In genomic region chr16:23556881-23557778, GRCh38 we compare ENCODE assay signal across 1 cellular context.
TF ChIP-seq lines count a peak whose summit lies in the region.

Gene EARS2, minus strand, starts transcription at chr16:23557350. Its CDS starts 7 bp downstream, at chr16:23557343.
Gene UBFD1, plus strand, starts transcription at chr16:23557727. Its CDS starts 16 bp downstream, at chr16:23557743.

TF ChIP-seq in HepG2, 621 proteins besides CTCF, POLR2A, EP300 and RAD21 (continued from another document and continues in another):
- TF ChIP-seq FUBP1 (CRISPR knock-in tag; IDR thresholded peaks at IDR 0.05; ENCODE audit: borderline replicate concordance) (peak; percentile 95; the same call in 1 of the 2 replicates), ZNF761 (CRISPR knock-in tag; conservative IDR thresholded peaks at IDR 0.05) (0 out of 2 replicates have a peak, but pooled peaks have one; percentile 73), ZNF558 (CRISPR knock-in tag; IDR thresholded peaks at IDR 0.05; ENCODE audit: borderline replicate concordance) (0 out of 2 replicates have a peak, but pooled peaks have one; percentile 1), ZNF124 (CRISPR knock-in tag; IDR thresholded peaks at IDR 0.05) (peak; percentile 92), MIXL1 (CRISPR knock-in tag; IDR thresholded peaks at IDR 0.05) (peak; percentile 92; the same call in 1 of the 2 replicates), ZNF260 (CRISPR knock-in tag; IDR thresholded peaks at IDR 0.05; ENCODE audit: borderline replicate concordance, low read depth) (0 out of 2 replicates have a peak, but pooled peaks have one; percentile 85), MTF1 (CRISPR knock-in tag; IDR thresholded peaks at IDR 0.05) (peak; percentile 77; the same call in 1 of the 2 replicates), CHD2 (IDR thresholded peaks at IDR 0.05; ENCODE audit: low read depth, low read length) (peak; percentile 28; the same call in 1 of the 2 replicates), RBAK (CRISPR knock-in tag; IDR thresholded peaks at IDR 0.05) (no peak; the same call in 1 of the 2 replicates), SRY (CRISPR knock-in tag; IDR thresholded peaks at IDR 0.05) (peak; percentile 78; the same call in 1 of the 2 replicates), ZNF382 (CRISPR knock-in tag; IDR thresholded peaks at IDR 0.05; ENCODE audit: borderline replicate concordance) (no peak), PAF1 (CRISPR knock-in tag; IDR thresholded peaks at IDR 0.05) (no peak), NAIF1 (CRISPR knock-in tag; IDR thresholded peaks at IDR 0.05; ENCODE audit: borderline replicate concordance) (peak; percentile 96), USF2 (IDR thresholded peaks at IDR 0.05; ENCODE audit: low read depth, low read length) (peak; percentile 95), USF2 (CRISPR knock-in tag; IDR thresholded peaks at IDR 0.05; ENCODE audit: borderline replicate concordance) (peak; percentile 97), ZSCAN25 (CRISPR knock-in tag; IDR thresholded peaks at IDR 0.05) (no peak; the same call in none of the 2 replicates), KLF11 (CRISPR knock-in tag; IDR thresholded peaks at IDR 0.05) (peak; percentile 90; the same call in 1 of the 2 replicates), MED1 (CRISPR knock-in tag; IDR thresholded peaks at IDR 0.05) (peak; percentile 85), RBM22 (optimal IDR thresholded peaks at IDR 0.05; ENCODE audit: low read length) (no peak), RXRB (CRISPR knock-in tag; IDR thresholded peaks at IDR 0.05; ENCODE audit: borderline replicate concordance) (peak; percentile 77; the same call in 1 of the 2 replicates), SOX13 (IDR thresholded peaks at IDR 0.05) (no peak), SOX13 (CRISPR knock-in tag; conservative IDR thresholded peaks at IDR 0.05 in 1 of 2, IDR thresholded peaks at IDR 0.05 in 1 of 2) (peak in 1 of 2 experiments; percentile 63; a peak in 2 of 4 replicates), MBD4 (IDR thresholded peaks at IDR 0.05; ENCODE audit: borderline replicate concordance, low read length) (no peak), ZNF619 (CRISPR knock-in tag; IDR thresholded peaks at IDR 0.05) (peak; percentile 99), GFI1 (CRISPR knock-in tag; IDR thresholded peaks at IDR 0.05; ENCODE audit: borderline replicate concordance) (peak; percentile 81), ZNF878 (CRISPR knock-in tag; IDR thresholded peaks at IDR 0.05) (peak; percentile 67; the same call in 1 of the 2 replicates), ZNF768 (CRISPR knock-in tag; IDR thresholded peaks at IDR 0.05) (no peak; the same call in none of the 2 replicates)
- TF ChIP-seq, protein P1, sequence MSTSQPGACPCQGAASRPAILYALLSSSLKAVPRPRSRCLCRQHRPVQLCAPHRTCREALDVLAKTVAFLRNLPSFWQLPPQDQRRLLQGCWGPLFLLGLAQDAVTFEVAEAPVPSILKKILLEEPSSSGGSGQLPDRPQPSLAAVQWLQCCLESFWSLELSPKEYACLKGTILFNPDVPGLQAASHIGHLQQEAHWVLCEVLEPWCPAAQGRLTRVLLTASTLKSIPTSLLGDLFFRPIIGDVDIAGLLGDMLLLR (CRISPR knock-in tag; IDR thresholded peaks at IDR 0.05), result peak; percentile 98
- TF ChIP-seq, protein P2, sequence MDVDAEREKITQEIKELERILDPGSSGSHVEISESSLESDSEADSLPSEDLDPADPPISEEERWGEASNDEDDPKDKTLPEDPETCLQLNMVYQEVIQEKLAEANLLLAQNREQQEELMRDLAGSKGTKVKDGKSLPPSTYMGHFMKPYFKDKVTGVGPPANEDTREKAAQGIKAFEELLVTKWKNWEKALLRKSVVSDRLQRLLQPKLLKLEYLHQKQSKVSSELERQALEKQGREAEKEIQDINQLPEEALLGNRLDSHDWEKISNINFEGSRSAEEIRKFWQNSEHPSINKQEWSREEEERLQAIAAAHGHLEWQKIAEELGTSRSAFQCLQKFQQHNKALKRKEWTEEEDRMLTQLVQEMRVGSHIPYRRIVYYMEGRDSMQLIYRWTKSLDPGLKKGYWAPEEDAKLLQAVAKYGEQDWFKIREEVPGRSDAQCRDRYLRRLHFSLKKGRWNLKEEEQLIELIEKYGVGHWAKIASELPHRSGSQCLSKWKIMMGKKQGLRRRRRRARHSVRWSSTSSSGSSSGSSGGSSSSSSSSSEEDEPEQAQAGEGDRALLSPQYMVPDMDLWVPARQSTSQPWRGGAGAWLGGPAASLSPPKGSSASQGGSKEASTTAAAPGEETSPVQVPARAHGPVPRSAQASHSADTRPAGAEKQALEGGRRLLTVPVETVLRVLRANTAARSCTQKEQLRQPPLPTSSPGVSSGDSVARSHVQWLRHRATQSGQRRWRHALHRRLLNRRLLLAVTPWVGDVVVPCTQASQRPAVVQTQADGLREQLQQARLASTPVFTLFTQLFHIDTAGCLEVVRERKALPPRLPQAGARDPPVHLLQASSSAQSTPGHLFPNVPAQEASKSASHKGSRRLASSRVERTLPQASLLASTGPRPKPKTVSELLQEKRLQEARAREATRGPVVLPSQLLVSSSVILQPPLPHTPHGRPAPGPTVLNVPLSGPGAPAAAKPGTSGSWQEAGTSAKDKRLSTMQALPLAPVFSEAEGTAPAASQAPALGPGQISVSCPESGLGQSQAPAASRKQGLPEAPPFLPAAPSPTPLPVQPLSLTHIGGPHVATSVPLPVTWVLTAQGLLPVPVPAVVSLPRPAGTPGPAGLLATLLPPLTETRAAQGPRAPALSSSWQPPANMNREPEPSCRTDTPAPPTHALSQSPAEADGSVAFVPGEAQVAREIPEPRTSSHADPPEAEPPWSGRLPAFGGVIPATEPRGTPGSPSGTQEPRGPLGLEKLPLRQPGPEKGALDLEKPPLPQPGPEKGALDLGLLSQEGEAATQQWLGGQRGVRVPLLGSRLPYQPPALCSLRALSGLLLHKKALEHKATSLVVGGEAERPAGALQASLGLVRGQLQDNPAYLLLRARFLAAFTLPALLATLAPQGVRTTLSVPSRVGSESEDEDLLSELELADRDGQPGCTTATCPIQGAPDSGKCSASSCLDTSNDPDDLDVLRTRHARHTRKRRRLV (CRISPR knock-in tag; IDR thresholded peaks at IDR 0.05), result peak; percentile 97
- TF ChIP-seq, protein P3, sequence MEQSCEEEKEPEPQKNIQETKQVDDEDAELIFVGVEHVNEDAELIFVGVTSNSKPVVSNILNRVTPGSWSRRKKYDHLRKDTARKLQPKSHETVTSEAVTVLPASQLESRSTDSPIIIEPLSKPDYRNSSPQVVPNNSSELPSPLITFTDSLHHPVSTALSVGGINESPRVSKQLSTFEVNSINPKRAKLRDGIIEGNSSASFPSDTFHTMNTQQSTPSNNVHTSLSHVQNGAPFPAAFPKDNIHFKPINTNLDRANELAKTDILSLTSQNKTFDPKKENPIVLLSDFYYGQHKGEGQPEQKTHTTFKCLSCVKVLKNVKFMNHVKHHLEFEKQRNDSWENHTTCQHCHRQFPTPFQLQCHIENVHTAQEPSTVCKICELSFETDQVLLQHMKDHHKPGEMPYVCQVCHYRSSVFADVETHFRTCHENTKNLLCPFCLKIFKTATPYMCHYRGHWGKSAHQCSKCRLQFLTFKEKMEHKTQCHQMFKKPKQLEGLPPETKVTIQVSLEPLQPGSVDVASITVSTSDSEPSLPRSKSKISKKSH (CRISPR knock-in tag; IDR thresholded peaks at IDR 0.05; ENCODE audit: borderline replicate concordance), result peak; percentile 95; the same call in 1 of the 2 replicates
- TF ChIP-seq, protein P4, sequence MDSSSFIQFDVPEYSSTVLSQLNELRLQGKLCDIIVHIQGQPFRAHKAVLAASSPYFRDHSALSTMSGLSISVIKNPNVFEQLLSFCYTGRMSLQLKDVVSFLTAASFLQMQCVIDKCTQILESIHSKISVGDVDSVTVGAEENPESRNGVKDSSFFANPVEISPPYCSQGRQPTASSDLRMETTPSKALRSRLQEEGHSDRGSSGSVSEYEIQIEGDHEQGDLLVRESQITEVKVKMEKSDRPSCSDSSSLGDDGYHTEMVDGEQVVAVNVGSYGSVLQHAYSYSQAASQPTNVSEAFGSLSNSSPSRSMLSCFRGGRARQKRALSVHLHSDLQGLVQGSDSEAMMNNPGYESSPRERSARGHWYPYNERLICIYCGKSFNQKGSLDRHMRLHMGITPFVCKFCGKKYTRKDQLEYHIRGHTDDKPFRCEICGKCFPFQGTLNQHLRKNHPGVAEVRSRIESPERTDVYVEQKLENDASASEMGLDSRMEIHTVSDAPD (CRISPR knock-in tag; IDR thresholded peaks at IDR 0.05), result 0 out of 2 replicates have a peak, but pooled peaks have one; percentile 22
- TF ChIP-seq, protein P5, sequence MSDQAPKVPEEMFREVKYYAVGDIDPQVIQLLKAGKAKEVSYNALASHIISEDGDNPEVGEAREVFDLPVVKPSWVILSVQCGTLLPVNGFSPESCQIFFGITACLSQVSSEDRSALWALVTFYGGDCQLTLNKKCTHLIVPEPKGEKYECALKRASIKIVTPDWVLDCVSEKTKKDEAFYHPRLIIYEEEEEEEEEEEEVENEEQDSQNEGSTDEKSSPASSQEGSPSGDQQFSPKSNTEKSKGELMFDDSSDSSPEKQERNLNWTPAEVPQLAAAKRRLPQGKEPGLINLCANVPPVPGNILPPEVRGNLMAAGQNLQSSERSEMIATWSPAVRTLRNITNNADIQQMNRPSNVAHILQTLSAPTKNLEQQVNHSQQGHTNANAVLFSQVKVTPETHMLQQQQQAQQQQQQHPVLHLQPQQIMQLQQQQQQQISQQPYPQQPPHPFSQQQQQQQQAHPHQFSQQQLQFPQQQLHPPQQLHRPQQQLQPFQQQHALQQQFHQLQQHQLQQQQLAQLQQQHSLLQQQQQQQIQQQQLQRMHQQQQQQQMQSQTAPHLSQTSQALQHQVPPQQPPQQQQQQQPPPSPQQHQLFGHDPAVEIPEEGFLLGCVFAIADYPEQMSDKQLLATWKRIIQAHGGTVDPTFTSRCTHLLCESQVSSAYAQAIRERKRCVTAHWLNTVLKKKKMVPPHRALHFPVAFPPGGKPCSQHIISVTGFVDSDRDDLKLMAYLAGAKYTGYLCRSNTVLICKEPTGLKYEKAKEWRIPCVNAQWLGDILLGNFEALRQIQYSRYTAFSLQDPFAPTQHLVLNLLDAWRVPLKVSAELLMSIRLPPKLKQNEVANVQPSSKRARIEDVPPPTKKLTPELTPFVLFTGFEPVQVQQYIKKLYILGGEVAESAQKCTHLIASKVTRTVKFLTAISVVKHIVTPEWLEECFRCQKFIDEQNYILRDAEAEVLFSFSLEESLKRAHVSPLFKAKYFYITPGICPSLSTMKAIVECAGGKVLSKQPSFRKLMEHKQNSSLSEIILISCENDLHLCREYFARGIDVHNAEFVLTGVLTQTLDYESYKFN (CRISPR knock-in tag; conservative IDR thresholded peaks at IDR 0.05), result peak; percentile 83
- TF ChIP-seq, protein P6, sequence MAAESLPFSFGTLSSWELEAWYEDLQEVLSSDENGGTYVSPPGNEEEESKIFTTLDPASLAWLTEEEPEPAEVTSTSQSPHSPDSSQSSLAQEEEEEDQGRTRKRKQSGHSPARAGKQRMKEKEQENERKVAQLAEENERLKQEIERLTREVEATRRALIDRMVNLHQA (CRISPR knock-in tag; IDR thresholded peaks at IDR 0.05), result no peak
- TF ChIP-seq, protein P7, sequence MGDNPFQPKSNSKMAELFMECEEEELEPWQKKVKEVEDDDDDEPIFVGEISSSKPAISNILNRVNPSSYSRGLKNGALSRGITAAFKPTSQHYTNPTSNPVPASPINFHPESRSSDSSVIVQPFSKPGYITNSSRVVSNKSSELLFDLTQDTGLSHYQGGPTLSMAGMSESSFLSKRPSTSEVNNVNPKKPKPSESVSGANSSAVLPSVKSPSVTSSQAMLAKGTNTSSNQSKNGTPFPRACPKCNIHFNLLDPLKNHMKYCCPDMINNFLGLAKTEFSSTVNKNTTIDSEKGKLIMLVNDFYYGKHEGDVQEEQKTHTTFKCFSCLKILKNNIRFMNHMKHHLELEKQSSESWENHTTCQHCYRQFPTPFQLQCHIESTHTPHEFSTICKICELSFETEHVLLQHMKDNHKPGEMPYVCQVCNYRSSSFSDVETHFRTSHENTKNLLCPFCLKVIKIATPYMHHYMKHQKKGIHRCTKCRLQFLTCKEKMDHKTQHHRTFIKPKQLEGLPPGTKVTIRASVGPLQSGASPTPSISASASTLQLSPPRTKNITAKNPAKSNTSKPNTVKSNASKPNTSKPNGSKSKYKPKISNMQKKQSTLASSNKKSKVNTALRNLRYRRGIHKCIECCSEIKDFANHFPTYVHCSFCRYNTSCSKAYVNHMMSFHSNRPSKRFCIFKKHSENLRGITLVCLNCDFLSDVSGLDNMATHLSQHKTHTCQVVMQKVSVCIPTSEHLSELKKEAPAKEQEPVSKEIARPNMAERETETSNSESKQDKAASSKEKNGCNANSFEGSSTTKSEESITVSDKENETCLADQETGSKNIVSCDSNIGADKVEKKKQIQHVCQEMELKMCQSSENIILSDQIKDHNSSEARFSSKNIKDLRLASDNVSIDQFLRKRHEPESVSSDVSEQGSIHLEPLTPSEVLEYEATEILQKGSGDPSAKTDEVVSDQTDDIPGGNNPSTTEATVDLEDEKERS (CRISPR knock-in tag; IDR thresholded peaks at IDR 0.05), result peak; percentile 50
